ENCODE assay signal across 12 cellular contexts in the genomic region with DNA sequence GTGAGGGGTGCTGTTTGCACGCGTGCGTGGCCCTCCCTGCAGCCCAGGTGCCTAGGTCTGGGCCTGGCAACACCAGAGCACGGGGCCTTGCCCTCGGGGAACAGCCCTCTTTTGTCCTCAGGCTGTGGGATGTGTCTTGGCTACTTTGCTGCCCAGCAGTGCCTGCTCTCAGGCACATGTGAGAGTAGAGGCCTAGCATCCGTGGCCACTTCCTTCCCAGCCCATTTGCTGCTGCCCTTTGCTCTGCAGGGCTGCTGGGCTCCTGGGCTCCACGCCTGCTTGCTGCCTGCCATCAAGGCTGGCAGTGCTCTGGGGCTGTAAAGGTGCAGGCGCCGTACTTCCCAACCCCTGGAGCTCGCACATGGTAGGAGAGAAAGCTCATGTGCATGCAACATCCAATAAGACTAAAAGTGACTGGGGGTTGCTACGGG. TPM values are rescaled to one million over a fixed set of nuclear protein-coding genes. Genes with fewer than 3 reads are reported as not detected.
DNase-seq lines count a peak whose midpoint lies in the region; ATAC-seq, FAIRE-seq and TF ChIP-seq lines count a peak whose summit lies in the region.
"Had no signal": no experiment of that assay in that cellular context is flagged by ENCODE, and none has a peak within 500 bp of the region (broad histone marks: within the 10 kb centered on the region; RNA-seq: fewer than 3 reads in every experiment).

No MANE protein-coding gene starts in this region.

- H3K27me3 ChIP-seq in GM23338 (ENCODE audit: insufficient read depth) (no peaks in the 10 kb centered on the region), keratinocyte (ENCODE audit: control insufficient read depth, extremely low read depth, insufficient read depth, low read length) (no peaks in the 10 kb centered on the region), smooth muscle cell (ENCODE audit: low read depth) (no peaks in the 10 kb centered on the region)

- H3K9me3 Mint-ChIP-seq in GM23338 = no peaks in the 10 kb centered on the region
- H3K9me3 Mint-ChIP-seq: IgD-negative memory B cell had no signal

- ATAC-seq in GM23338 (no peak; the same call in 2 of the 3 replicates), T-helper 17 cell (no peak), HG02623 (IDR thresholded peaks at IDR 0.05; ENCODE audit: unreplicated experiment) (no peak), HG03159 (IDR thresholded peaks at IDR 0.05; ENCODE audit: unreplicated experiment) (no peak)
- ATAC-seq: activated CD8-positive, alpha-beta memory T cell treated with anti-CD3 and anti-CD28 coated beads, Interleukin-2, amount 10 ng/mL, durations not matched to agents 7 days and 5 days had no signal

- no peaks in the 10 kb centered on the region for H3K9me2 ChIP-seq in GM23338 (ENCODE audit: insufficient read depth)

- H3K4me3 Mint-ChIP-seq in GM23338 = no peak overlapping the region
- H3K4me3 Mint-ChIP-seq in T-helper 17 cell = no peak overlapping the region
- H3K4me3 Mint-ChIP-seq: activated CD8-positive, alpha-beta memory T cell treated with anti-CD3 and anti-CD28 coated beads, Interleukin-2, amount 10 ng/mL, durations not matched to agents 7 days and 5 days; IgD-negative memory B cell had no signal

- H3K9ac ChIP-seq in keratinocyte (ENCODE audit: control insufficient read depth, extremely low read depth, insufficient read depth, low read length) (peak overlapping the region; percentile 82), smooth muscle cell (ENCODE audit: low read depth) (no peak overlapping the region)

- H3K27ac ChIP-seq in GM23338 (ENCODE audit: low read depth) = peak overlapping the region; percentile 74
- peak overlapping the region; percentile 73 for H3K27ac ChIP-seq in angular gyrus (ENCODE audit: low read depth, low read length)
- H3K27ac ChIP-seq in keratinocyte (ENCODE audit: control insufficient read depth, insufficient read depth, low read length) = peak overlapping the region; percentile 100
- peak overlapping the region; percentile 33 for H3K27ac ChIP-seq in smooth muscle cell (ENCODE audit: low read depth)

- dilution Hi-C loops in keratinocyte (cut with MboI; ENCODE audit: extremely low pct_ligation_motif_present, low sequenced_read_pairs) = no loop called here

- FAIRE-seq in keratinocyte (lab: Jason Lieb, UNC) = no peak

- 0 out of 2 replicates have a peak, but pooled peaks cover 9% of the 10 kb centered on the region for H3F3A ChIP-seq in GM23338 (replicated peaks; ENCODE audit: low read depth)
- H3F3A ChIP-seq in smooth muscle cell (ENCODE audit: low read depth) = peaks cover 7% of the 10 kb centered on the region

- H3K4me1 ChIP-seq in GM23338 (ENCODE audit: insufficient read depth) = peaks cover 32% of the 10 kb centered on the region
- H3K4me1 ChIP-seq in keratinocyte (ENCODE audit: control insufficient read depth, extremely low read depth, insufficient read depth, low read length) = peaks cover 68% of the 10 kb centered on the region
- H3K4me1 ChIP-seq in smooth muscle cell (ENCODE audit: low read depth) = peaks cover 24% of the 10 kb centered on the region

- 93% methylated on average over 11 of the region's 11 CpGs for WGBS in smooth muscle cell (ENCODE audit: low lambda C conversion rate)

- H3K4me2 ChIP-seq in GM23338 (no peak overlapping the region), keratinocyte (ENCODE audit: control insufficient read depth, extremely low read depth, insufficient read depth, low read depth, low read length) (peak overlapping the region; percentile 31), smooth muscle cell (no peak overlapping the region)

- no peaks in the 10 kb centered on the region for H3K9me1 ChIP-seq in keratinocyte (ENCODE audit: control insufficient read depth, extremely low read depth, insufficient read depth, low read length)

- H3K9me3 ChIP-seq in keratinocyte (ENCODE audit: control insufficient read depth, low read depth, low read length) (no peaks in the 10 kb centered on the region), smooth muscle cell (replicated peaks; ENCODE audit: low read depth) (no peaks in the 10 kb centered on the region), T-helper 17 cell (ENCODE audit: control insufficient read depth, low read length, poor library complexity, severe bottlenecking) (no peaks in the 10 kb centered on the region)

- TF ChIP-seq CTCF in GM23338 (conservative IDR thresholded peaks at IDR 0.05; ENCODE audit: low read depth in 2 of 2) (no peak), keratinocyte (optimal IDR thresholded peaks at IDR 0.05 in 1 of 3, IDR thresholded peaks at IDR 0.05 in 1 of 3, conservative IDR thresholded peaks at IDR 0.05 in 1 of 3; ENCODE audit: extremely low read depth in 1 of 3, insufficient read depth in 2 of 3, low read length in 3 of 3) (no peak), smooth muscle cell (IDR thresholded peaks at IDR 0.05; ENCODE audit: borderline replicate concordance, insufficient read depth, poor library complexity, severe bottlenecking) (no peak)

- H4K20me1 ChIP-seq in GM23338 (replicated peaks; ENCODE audit: insufficient read depth) (peaks cover 30% of the 10 kb centered on the region), keratinocyte (ENCODE audit: control insufficient read depth, extremely low read depth, insufficient read depth, low read length) (peaks cover 6% of the 10 kb centered on the region), smooth muscle cell (ENCODE audit: low read depth) (peaks cover 92% of the 10 kb centered on the region)

- H2AFZ ChIP-seq in GM23338 (no peak overlapping the region), keratinocyte (ENCODE audit: control insufficient read depth, low read length) (no peak overlapping the region), smooth muscle cell (ENCODE audit: low read depth) (no peak overlapping the region)

- H3K79me2 ChIP-seq in GM23338 (replicated peaks; ENCODE audit: insufficient read depth) (peaks cover 80% of the 10 kb centered on the region), keratinocyte (ENCODE audit: control insufficient read depth, insufficient read depth, low read length) (peaks cover 93% of the 10 kb centered on the region), smooth muscle cell (ENCODE audit: low read depth) (peaks cover 95% of the 10 kb centered on the region)

- H3K27ac Mint-ChIP-seq in GM23338 (peak overlapping the region; percentile 81; the same call in 1 of the 2 replicates), T-helper 17 cell (no peak overlapping the region)
- H3K27ac Mint-ChIP-seq: activated CD8-positive, alpha-beta memory T cell treated with anti-CD3 and anti-CD28 coated beads, Interleukin-2, amount 10 ng/mL, durations not matched to agents 7 days and 5 days had no signal

- H3K36me3 Mint-ChIP-seq in GM23338 (ENCODE audit: low read depth) (peaks cover 46% of the 10 kb centered on the region), T-helper 17 cell (ENCODE audit: low read depth) (no peaks in the 10 kb centered on the region)
- H3K36me3 Mint-ChIP-seq: IgD-negative memory B cell had no signal

- DNase-seq in GM23338 (ENCODE audit: low spot score) (no peak), keratinocyte (ENCODE audit: low read depth, low spot score) (no peak), smooth muscle cell (lab: John Stamatoyannopoulos, UW; ENCODE audit: unreplicated experiment) (no peak), T-helper 17 cell (no peak), glomerular visceral epithelial cell (ENCODE audit: extremely low spot score) (no peak)
- DNase-seq: activated CD8-positive, alpha-beta memory T cell treated with anti-CD3 and anti-CD28 coated beads, Interleukin-2, amount 10 ng/mL, durations not matched to agents 7 days and 5 days; NCI-H187; posterior cingulate gyrus had no signal

- peaks cover 65% of the 10 kb centered on the region for H3K4me1 Mint-ChIP-seq in GM23338
- H3K4me1 Mint-ChIP-seq in T-helper 17 cell = peaks cover 51% of the 10 kb centered on the region

- H3K36me3 ChIP-seq in GM23338 (ENCODE audit: insufficient read depth) (peaks cover 4% of the 10 kb centered on the region; the same call in 1 of the 2 replicates), keratinocyte (ENCODE audit: control insufficient read depth in 2 of 2, extremely low read depth in 1 of 2, insufficient read depth in 2 of 2, low read length in 2 of 2) (peaks cover 43 to 65% of the 10 kb centered on the region in 2 experiments), smooth muscle cell (ENCODE audit: low read depth) (no peaks in the 10 kb centered on the region)

- H3K27me3 Mint-ChIP-seq in GM23338 (ENCODE audit: insufficient read depth, low read depth, poor library complexity) (peaks cover 27% of the 10 kb centered on the region), T-helper 17 cell (no peaks in the 10 kb centered on the region)
- H3K27me3 Mint-ChIP-seq: activated CD8-positive, alpha-beta memory T cell treated with anti-CD3 and anti-CD28 coated beads, Interleukin-2, amount 10 ng/mL, durations not matched to agents 7 days and 5 days; IgD-negative memory B cell had no signal

- H3K4me3 ChIP-seq in GM23338 = no peak overlapping the region
- no peak overlapping the region for H3K4me3 ChIP-seq in keratinocyte (ENCODE audit: control insufficient read depth in 2 of 3, extremely low read depth in 1 of 3, insufficient read depth in 2 of 3, low read depth in 1 of 3, low read length in 3 of 3)
- H3K4me3 ChIP-seq in smooth muscle cell = no peak overlapping the region

RNA-seq across cellular contexts. Expression of a gene that starts 46.6 kb away (rescaled TPM):
- total RNA-seq in GM23338 (2014; rRNA removed; shearing (Covaris generic)) = 8.0 and 20.5 TPM in 2 replicates
- polyA plus RNA-seq in GM23338 (2016; fragmentation: Nextera tagmentation; extraction: Ambion mirVana) (19.1 and 21.8 TPM in 2 replicates), keratinocyte (5.6 to 20.4 TPM (median 6.0 TPM) in 3 replicates), smooth muscle cell (1.4 and 6.5 TPM in 2 replicates)
- 6.8 TPM for polyA plus RNA-seq in keratinocyte (2011; ENCODE audit: low read depth)
- polyA plus RNA-seq in keratinocyte (2011; cell fraction: cytosol; rRNA removed) = 7.4 and 15.5 TPM in 2 replicates
- polyA plus RNA-seq in keratinocyte (2011; cell fraction: nucleus; rRNA removed) = 32.9 and 44.6 TPM in 2 replicates
- 4.6 and 7.5 TPM in 2 replicates for polyA plus RNA-seq in keratinocyte (2012; ENCODE audit: low replicate concordance)
- polyA minus RNA-seq in keratinocyte = 3.9 to 9.7 TPM (median 6.0 TPM) in 3 replicates
- 5.4 TPM for polyA minus RNA-seq in keratinocyte (2011; cell fraction: cytosol; rRNA and poly(A)+ RNA removed)
- polyA minus RNA-seq in keratinocyte (2011; cell fraction: nucleus; rRNA and poly(A)+ RNA removed) = 4.7 and 5.5 TPM in 2 replicates
- total RNA-seq in smooth muscle cell (3.2 and 5.5 TPM in 2 replicates), T-helper 17 cell (1 to 10 TPM; 6.8 to 9.0 TPM)

RNA-seq across cellular contexts. Expression of a gene that starts 50.2 kb away (rescaled TPM):
- 379 and 427 TPM in 2 replicates for total RNA-seq in GM23338 (2014; rRNA removed; shearing (Covaris generic))
- polyA plus RNA-seq in GM23338 (2016; fragmentation: Nextera tagmentation; extraction: Ambion mirVana) = 54.6 and 68.9 TPM in 2 replicates
- 463 to 720 TPM (median 526 TPM) in 3 replicates for polyA plus RNA-seq in keratinocyte
- polyA plus RNA-seq in keratinocyte (2011; ENCODE audit: low read depth) = 762 TPM
- polyA plus RNA-seq in keratinocyte (2011; cell fraction: cytosol; rRNA removed) = 452 and 468 TPM in 2 replicates
- 1,020 and 1,377 TPM in 2 replicates for polyA plus RNA-seq in keratinocyte (2011; cell fraction: nucleus; rRNA removed)
- 537 and 1,150 TPM in 2 replicates for polyA plus RNA-seq in keratinocyte (2012; ENCODE audit: low replicate concordance)
- polyA minus RNA-seq in keratinocyte = 417 to 1,584 TPM (median 501 TPM) in 3 replicates
- polyA minus RNA-seq in keratinocyte (2011; cell fraction: cytosol; rRNA and poly(A)+ RNA removed) = 376 TPM
- 400 and 697 TPM in 2 replicates for polyA minus RNA-seq in keratinocyte (2011; cell fraction: nucleus; rRNA and poly(A)+ RNA removed)
- 311 TPM in 2 replicates for total RNA-seq in smooth muscle cell
- 53.8 and 60.4 TPM in 2 replicates for polyA plus RNA-seq in smooth muscle cell
- total RNA-seq in T-helper 17 cell = 100 to 1,000 TPM; 201 to 205 TPM

Comparison
In these comparisons a context has a peak if more than half of its experiments do, and no peak if none do; other contexts are left out.
1. H3K27ac ChIP-seq: peak in every context shown above with its lines; median percentile 100 in keratinocyte; 74 in GM23338; 73 in angular gyrus; 33 in smooth muscle cell.